In genomic region chr3:118472586-118472985, GRCh38 we compare ENCODE assay signal across 20 cellular contexts.
A peak's percentile ranks its signal among the peaks of the same experiment; 100 is the strongest.
DNase-seq lines count a peak whose midpoint lies in the region; ATAC-seq and TF ChIP-seq lines count a peak whose summit lies in the region.
"Had no signal": no experiment of that assay in that cellular context is flagged by ENCODE, and none has a peak within 500 bp of the region (broad histone marks: within the 10 kb centered on the region; RNA-seq: fewer than 3 reads in every experiment).

No MANE protein-coding gene starts in this region.

- H3K4me1 ChIP-seq in RWPE2 (ENCODE audit: insufficient read depth, poor library complexity, severe bottlenecking): peaks cover 10% of the 10 kb centered on the region
- no peaks in the 10 kb centered on the region for H3K4me1 ChIP-seq in foreskin keratinocyte
- H3K4me1 ChIP-seq in right atrium auricular region: no peaks in the 10 kb centered on the region
- H3K4me1 ChIP-seq: psoas muscle, thyroid gland had no signal

- H3K4me3 ChIP-seq in RWPE2 (ENCODE audit: severe bottlenecking) (no peak overlapping the region), right atrium auricular region (no peak overlapping the region)
- H3K4me3 ChIP-seq: HAP-1, psoas muscle, thyroid gland had no signal

- ATAC-seq in GM18861 (IDR thresholded peaks at IDR 0.05; ENCODE audit: unreplicated experiment) (peak; percentile 36), HG03469 (IDR thresholded peaks at IDR 0.05; ENCODE audit: unreplicated experiment) (peak; percentile 50), RWPE2 (ENCODE audit: low read depth) (peak; percentile 74), foreskin keratinocyte (peak; percentile 76), GM18858 (IDR thresholded peaks at IDR 0.05; ENCODE audit: unreplicated experiment) (no peak)
- ATAC-seq: psoas muscle; stimulated activated memory B cell treated with anti-CD40 and anti-IgM and Interleukin-4, amounts not matched to agents 10 μg/mL and 1 μg/mL and 100 μg/mL, for 72 hours had no signal

- H3K27me3 ChIP-seq in RWPE2 (ENCODE audit: insufficient read depth, poor library complexity, severe bottlenecking) (no peaks in the 10 kb centered on the region), foreskin keratinocyte (no peaks in the 10 kb centered on the region), right atrium auricular region (no peaks in the 10 kb centered on the region)
- H3K27me3 ChIP-seq: thyroid gland had no signal

- H3K36me3 ChIP-seq in RWPE2 (ENCODE audit: low read depth) (no peaks in the 10 kb centered on the region), right atrium auricular region (no peaks in the 10 kb centered on the region)
- H3K36me3 ChIP-seq: HAP-1, thyroid gland had no signal

- no peak for DNase-seq in RWPE2 (ENCODE audit: low spot score)
- peak; percentile 44 to 67 for DNase-seq in foreskin keratinocyte
- DNase-seq in right atrium auricular region (ENCODE audit: low spot score): no peak
- no peak for DNase-seq in NCI-H128 (lab: John Stamatoyannopoulos, UW; ENCODE audit: unreplicated experiment)
- no peak for DNase-seq in kidney glomerular epithelial cell (lab: John Stamatoyannopoulos, UW)
- DNase-seq: activated CD4-positive, alpha-beta T cell treated with anti-CD3 and anti-CD28 coated beads, Interleukin-2, amount 50 U/mL, for 48 hours; activated naive CD4-positive, alpha-beta T cell treated with anti-CD3 and anti-CD28 coated beads, Interleukin-2, amount 50 U/mL, for 16 hours; activated T-cell treated with anti-CD3 and anti-CD28 coated beads, Interleukin-2, amount 50 U/mL, for 1 hour; GDM1; hypothalamus; NCI-H1048; NCI-H524; nephron progenitor cell; psoas muscle; thyroid gland had no signal

- TF ChIP-seq CTCF in RWPE2 (IDR thresholded peaks at IDR 0.05; ENCODE audit: poor library complexity, severe bottlenecking): no peak
- no peak for TF ChIP-seq CTCF in foreskin keratinocyte (conservative IDR thresholded peaks at IDR 0.05)
- no peak for TF ChIP-seq CTCF in right atrium auricular region (IDR thresholded peaks at IDR 0.05)

- H3K9me3 ChIP-seq in RWPE2 (ENCODE audit: severe bottlenecking): no peaks in the 10 kb centered on the region
- no peaks in the 10 kb centered on the region for H3K9me3 ChIP-seq in right atrium auricular region
- H3K9me3 ChIP-seq: psoas muscle, thyroid gland had no signal

- no peak overlapping the region for H3K27ac ChIP-seq in RWPE2 (ENCODE audit: poor library complexity, severe bottlenecking)
- no peak overlapping the region for H3K27ac ChIP-seq in foreskin keratinocyte
- no peak overlapping the region for H3K27ac ChIP-seq in right atrium auricular region
- H3K27ac ChIP-seq: psoas muscle, thyroid gland had no signal

Comparison
In these comparisons a context has a peak if more than half of its experiments do, and no peak if none do; other contexts are left out.
1. DNase-seq: peak in foreskin keratinocyte (2 of 2); none in RWPE2 (single experiment), right atrium auricular region (single experiment), NCI-H128 (single experiment) and kidney glomerular epithelial cell (single experiment).